In the genomic region with DNA sequence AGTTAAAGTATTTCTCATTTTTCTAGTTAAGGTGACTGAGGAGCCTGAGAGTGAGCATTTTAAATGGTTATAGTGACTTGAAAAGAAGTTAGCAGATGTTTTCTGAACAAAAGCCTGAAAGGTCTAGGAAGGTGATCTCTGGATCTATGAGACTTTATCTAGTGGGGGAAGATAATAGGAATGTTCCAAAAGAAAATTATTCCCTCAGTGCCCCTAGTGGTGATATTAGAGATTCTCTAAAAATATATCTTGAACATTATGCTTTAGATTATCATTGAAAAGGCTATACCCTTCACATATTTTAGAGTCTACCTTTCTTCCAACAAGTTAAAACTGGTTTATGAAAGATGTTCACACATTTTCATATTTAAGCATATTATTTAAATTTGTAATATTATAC, we compare ENCODE assay signal across 18 cellular contexts.
DNase-seq lines count a peak whose midpoint lies in the region; ATAC-seq and TF ChIP-seq lines count a peak whose summit lies in the region.
"Had no signal": no experiment of that assay in that cellular context is flagged by ENCODE, and none has a peak within 500 bp of the region (broad histone marks: within the 10 kb centered on the region; RNA-seq: fewer than 3 reads in every experiment).

No MANE protein-coding gene starts in this region.

- H3K9me3 ChIP-seq in RWPE2 (ENCODE audit: severe bottlenecking), result no peaks in the 10 kb centered on the region
- H3K9me3 ChIP-seq: body of pancreas, psoas muscle had no signal

- H3K36me3 Mint-ChIP-seq in neural crest cell (ENCODE audit: low read depth), result no peaks in the 10 kb centered on the region
- H3K36me3 Mint-ChIP-seq in natural killer cell treated with Interleukin-12 subunit alpha and Interleukin-12 subunit beta and Interleukin-15 and Interleukin-18, amount 100 ng/mL, for 72 hours, result no peaks in the 10 kb centered on the region
- H3K36me3 Mint-ChIP-seq: CD8-positive, alpha-beta memory T cell had no signal

- H3K27me3 ChIP-seq in RWPE2 (ENCODE audit: insufficient read depth, poor library complexity, severe bottlenecking), result no peaks in the 10 kb centered on the region
- H3K27me3 ChIP-seq: body of pancreas had no signal

- peaks cover 14% of the 10 kb centered on the region for H3K9me3 Mint-ChIP-seq in neural crest cell
- no peaks in the 10 kb centered on the region for H3K9me3 Mint-ChIP-seq in natural killer cell treated with Interleukin-12 subunit alpha and Interleukin-12 subunit beta and Interleukin-15 and Interleukin-18, amount 100 ng/mL, for 72 hours

- no peak overlapping the region for H3K27ac ChIP-seq in RWPE2 (ENCODE audit: poor library complexity, severe bottlenecking)
- H3K27ac ChIP-seq: body of pancreas, psoas muscle had no signal

- no peak overlapping the region for H3K4me3 ChIP-seq in RWPE2 (ENCODE audit: severe bottlenecking)
- H3K4me3 ChIP-seq: body of pancreas, psoas muscle had no signal

- DNase-seq in DMS53 (lab: John Stamatoyannopoulos, UW), result peak; percentile 48
- DNase-seq in DMS53 treated with DMSO at 0.1 percent for 48 hours (lab: John Stamatoyannopoulos, UW; ENCODE audit: unreplicated experiment), result no peak
- peak; percentile 19 for DNase-seq in HT-29 (ENCODE audit: low spot score)
- DNase-seq in RWPE2 (ENCODE audit: low spot score), result no peak
- no peak for DNase-seq in neural crest cell (ENCODE audit: low read depth, low spot score)
- no peak for DNase-seq in MV-4-11 (lab: John Stamatoyannopoulos, UW)
- DNase-seq in natural killer cell treated with Interleukin-12 subunit alpha and Interleukin-12 subunit beta and Interleukin-15 and Interleukin-18, amount 100 ng/mL, for 72 hours (ENCODE audit: low spot score), result no peak
- DNase-seq: activated CD4-positive, alpha-beta T cell treated with anti-CD3 and anti-CD28 coated beads for 1 hour; activated naive CD4-positive, alpha-beta T cell treated with Interleukin-2 at 50 U/mL for 16 hours; body of pancreas; CD8-positive, alpha-beta memory T cell; effector CD4-positive, alpha-beta T cell; NCI-H1048; NCI-H226; psoas muscle; RPMI8226; substantia nigra had no signal

- H3K4me3 Mint-ChIP-seq in neural crest cell, result no peak overlapping the region
- no peak overlapping the region for H3K4me3 Mint-ChIP-seq in natural killer cell treated with Interleukin-12 subunit alpha and Interleukin-12 subunit beta and Interleukin-15 and Interleukin-18, amount 100 ng/mL, for 72 hours
- H3K4me3 Mint-ChIP-seq: CD8-positive, alpha-beta memory T cell had no signal

- no peaks in the 10 kb centered on the region for H3K36me3 ChIP-seq in RWPE2 (ENCODE audit: low read depth)

- H3K4me1 ChIP-seq in RWPE2 (ENCODE audit: insufficient read depth, poor library complexity, severe bottlenecking), result no peaks in the 10 kb centered on the region
- H3K4me1 ChIP-seq: body of pancreas, psoas muscle had no signal

- ATAC-seq in RWPE2 (ENCODE audit: low read depth), result no peak
- no peak for ATAC-seq in natural killer cell treated with Interleukin-12 subunit alpha and Interleukin-12 subunit beta and Interleukin-15 and Interleukin-18, amount 100 ng/mL, for 72 hours
- no peak for ATAC-seq in HG02610 (IDR thresholded peaks at IDR 0.05; ENCODE audit: unreplicated experiment)
- ATAC-seq: body of pancreas, psoas muscle had no signal

- TF ChIP-seq CTCF in RWPE2 (IDR thresholded peaks at IDR 0.05; ENCODE audit: poor library complexity, severe bottlenecking), result peak; percentile 40
- peak; percentile 55 for TF ChIP-seq CTCF in neural crest cell (conservative IDR thresholded peaks at IDR 0.05)

- H3K27ac Mint-ChIP-seq in neural crest cell (ENCODE audit: unreplicated experiment), result no peak overlapping the region
- H3K27ac Mint-ChIP-seq in natural killer cell treated with Interleukin-12 subunit alpha and Interleukin-12 subunit beta and Interleukin-15 and Interleukin-18, amount 100 ng/mL, for 72 hours, result no peak overlapping the region
- H3K27ac Mint-ChIP-seq: CD8-positive, alpha-beta memory T cell had no signal

- no peaks in the 10 kb centered on the region for H3K4me1 Mint-ChIP-seq in neural crest cell
- no peaks in the 10 kb centered on the region for H3K4me1 Mint-ChIP-seq in natural killer cell treated with Interleukin-12 subunit alpha and Interleukin-12 subunit beta and Interleukin-15 and Interleukin-18, amount 100 ng/mL, for 72 hours (ENCODE audit: low read depth in 2 of 2)
- H3K4me1 Mint-ChIP-seq: CD8-positive, alpha-beta memory T cell had no signal

- no peaks in the 10 kb centered on the region for H3K27me3 Mint-ChIP-seq in neural crest cell (ENCODE audit: low read depth)
- H3K27me3 Mint-ChIP-seq in natural killer cell treated with Interleukin-12 subunit alpha and Interleukin-12 subunit beta and Interleukin-15 and Interleukin-18, amount 100 ng/mL, for 72 hours, result no peaks in the 10 kb centered on the region
- H3K27me3 Mint-ChIP-seq: CD8-positive, alpha-beta memory T cell had no signal

Comparison
In these comparisons a context has a peak if more than half of its experiments do, and no peak if none do; other contexts are left out.
1. DNase-seq: peak in DMS53 (single experiment) and HT-29 (single experiment); none in DMS53 treated with DMSO at 0.1 percent for 48 hours (single experiment), RWPE2 (single experiment), neural crest cell (single experiment), MV-4-11 (single experiment) and natural killer cell treated with Interleukin-12 subunit alpha and Interleukin-12 subunit beta and Interleukin-15 and Interleukin-18, amount 100 ng/mL, for 72 hours (single experiment).